In the genomic region with DNA sequence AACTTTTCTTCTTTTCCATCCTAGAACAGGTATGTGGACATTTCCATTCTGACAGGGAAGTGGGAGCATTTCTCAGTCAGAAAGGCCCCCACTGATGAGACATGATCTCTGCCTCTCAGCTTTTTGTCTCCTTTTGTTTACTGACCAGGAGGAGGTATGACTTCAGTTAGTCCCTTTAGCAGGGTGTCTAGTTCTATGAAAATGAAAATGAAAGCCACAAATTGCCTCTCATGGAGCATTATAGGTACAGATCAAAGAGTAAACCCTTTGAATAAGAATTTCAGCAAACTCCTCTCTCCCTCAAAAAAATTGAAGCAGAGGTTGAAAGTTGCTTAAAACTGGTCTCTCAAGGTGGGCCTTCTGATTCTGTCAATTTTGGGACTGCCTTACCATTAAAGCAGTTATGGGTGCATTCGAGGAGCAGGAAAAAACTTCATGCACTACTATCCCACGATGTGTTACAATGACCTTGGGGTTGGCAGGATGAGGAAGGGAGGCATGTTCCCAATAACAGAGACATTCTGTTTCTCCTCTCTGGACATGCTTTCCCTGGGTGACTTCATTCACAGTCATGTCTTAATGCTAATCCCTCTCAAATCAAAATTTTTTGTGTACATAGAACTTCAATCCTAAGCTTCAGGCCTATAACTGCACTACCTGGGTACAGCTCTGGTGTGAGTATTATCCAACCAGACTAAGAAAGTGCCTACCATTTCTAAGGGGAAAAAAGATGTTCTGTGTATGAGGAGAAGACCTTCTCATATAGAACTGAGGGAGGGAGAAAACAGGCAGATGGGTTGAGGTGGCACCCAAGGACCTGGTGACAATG, we compare ENCODE assay signal across 8 cellular contexts. TPM values are rescaled to one million over a fixed set of nuclear protein-coding genes. Genes with fewer than 3 reads are reported as not detected.
DNase-seq lines count a peak whose midpoint lies in the region; ATAC-seq and TF ChIP-seq lines count a peak whose summit lies in the region.

No MANE protein-coding gene starts in this region.

- H3K27me3 ChIP-seq in Peyer's patch (no peaks in the 10 kb centered on the region), hepatocyte (no peaks in the 10 kb centered on the region), upper lobe of left lung (no peaks in the 10 kb centered on the region)

- H3K4me3 ChIP-seq in Peyer's patch, result no peak overlapping the region
- no peak overlapping the region for H3K4me3 ChIP-seq in hepatocyte
- H3K4me3 ChIP-seq in upper lobe of left lung, result no peak overlapping the region

- 82% methylated on average over 2 of the region's 2 CpGs for WGBS in hepatocyte (ENCODE audit: low lambda C conversion rate, missing lambda C conversion rate)
- WGBS in upper lobe of left lung, 2 donors, result 39 to 53% methylated on average over 2 of the region's 2 CpGs

- no peak overlapping the region for H2AFZ ChIP-seq in hepatocyte

- H3K4me2 ChIP-seq in hepatocyte, result peak overlapping the region; percentile 38

- DNase-seq in Peyer's patch (no peak), hepatocyte (ENCODE audit: low spot score) (no peak), upper lobe of left lung (no peak), COLO829 (ENCODE audit: low spot score) (no peak), anterior cingulate cortex (lab: John Stamatoyannopoulos, UW) (no peak), NOMO-1 (lab: John Stamatoyannopoulos, UW; ENCODE audit: unreplicated experiment in 2 of 2) (no peak)

- TF ChIP-seq EP300 in upper lobe of left lung (IDR thresholded peaks at IDR 0.05), result peak in 2 of 4 donors; percentile 32 to 60

- H3K36me3 ChIP-seq in Peyer's patch, result no peaks in the 10 kb centered on the region
- no peaks in the 10 kb centered on the region for H3K36me3 ChIP-seq in hepatocyte (replicated peaks; ENCODE audit: insufficient read depth, low read depth)
- H3K36me3 ChIP-seq in upper lobe of left lung, result no peaks in the 10 kb centered on the region

- H3K27ac ChIP-seq in Peyer's patch (peak overlapping the region in 3 of 4 donors; percentile 43 to 83 (median 44)), hepatocyte (peak overlapping the region; percentile 86), upper lobe of left lung (peak overlapping the region; percentile 66 to 83 (median 69))

- ATAC-seq in GM18873 (IDR thresholded peaks at IDR 0.05; ENCODE audit: low FRiP score, unreplicated experiment) (peak; percentile 93), HG02623 (IDR thresholded peaks at IDR 0.05; ENCODE audit: unreplicated experiment) (peak; percentile 95), upper lobe of left lung (ENCODE audit: low FRiP score in 2 of 2) (peak in 1 of 2 donors; percentile 27)

- H3K4me1 ChIP-seq in Peyer's patch (peaks cover 0 to 11% (median 0%) of the 10 kb centered on the region in 4 donors), hepatocyte (ENCODE audit: insufficient read depth) (peaks cover 13% of the 10 kb centered on the region), upper lobe of left lung (peaks cover 12 to 21% (median 16%) of the 10 kb centered on the region in 4 donors)

- no peaks in the 10 kb centered on the region for H3K9me2 ChIP-seq in hepatocyte (replicated peaks; ENCODE audit: insufficient read depth)

- no peak for TF ChIP-seq CTCF in Peyer's patch (IDR thresholded peaks at IDR 0.05)
- no peak for TF ChIP-seq CTCF in hepatocyte (IDR thresholded peaks at IDR 0.05; ENCODE audit: poor library complexity)
- no peak for TF ChIP-seq CTCF in upper lobe of left lung (IDR thresholded peaks at IDR 0.05)

- no peaks in the 10 kb centered on the region for H3K79me2 ChIP-seq in hepatocyte

- H4K20me1 ChIP-seq in hepatocyte (ENCODE audit: insufficient read depth, poor library complexity, severe bottlenecking), result no peaks in the 10 kb centered on the region

- no peak for TF ChIP-seq POLR2A in Peyer's patch (IDR thresholded peaks at IDR 0.05)
- TF ChIP-seq POLR2A in upper lobe of left lung (IDR thresholded peaks at IDR 0.05), result no peak

- H3K9me3 ChIP-seq in Peyer's patch (no peaks in the 10 kb centered on the region), hepatocyte (ENCODE audit: low read depth) (no peaks in the 10 kb centered on the region), upper lobe of left lung (no peaks in the 10 kb centered on the region)

RNA-seq across cellular contexts. Expression of a gene that starts 50.6 kb away (rescaled TPM):
- total RNA-seq in Peyer's patch, result 10 to 100 TPM; 29.7 to 57.4 (median 38.4) TPM
- total RNA-seq in hepatocyte, result 61.9 and 66.4 TPM in 2 replicates
- polyA plus RNA-seq in hepatocyte, result 27.1 and 28.7 TPM in 2 replicates
- total RNA-seq in upper lobe of left lung, result 10 to 100 TPM; 13.4 to 42.7 (median 32.0) TPM
